26 cellular contexts compared by ENCODE assay signal in the genomic region with DNA sequence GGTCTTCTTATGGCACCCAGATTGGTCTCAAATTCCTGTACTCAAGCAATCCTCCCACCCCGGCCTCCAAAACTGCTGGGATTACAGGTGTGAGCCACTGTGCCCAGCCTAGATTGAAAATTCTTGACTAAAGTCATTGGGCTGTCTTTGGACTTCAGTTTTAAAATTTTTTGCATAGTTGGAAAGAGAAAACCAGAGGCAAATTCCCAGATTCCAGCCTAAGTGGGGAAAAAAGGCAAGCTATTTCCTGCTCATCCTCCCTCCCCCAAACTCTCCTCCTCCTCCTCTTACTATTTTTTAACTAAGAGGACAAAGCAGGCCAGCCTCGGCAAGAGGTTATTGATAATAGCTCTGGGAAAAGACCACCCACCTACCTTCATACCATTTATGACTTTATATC.
"Had no signal": no experiment of that assay in that cellular context is flagged by ENCODE, and none has a peak within 500 bp of the region (broad histone marks: within the 10 kb centered on the region; RNA-seq: fewer than 3 reads in every experiment).

No MANE protein-coding gene starts in this region.

- H3K36me3 Mint-ChIP-seq: naive thymus-derived CD4-positive, alpha-beta T cell; natural killer cell; neural progenitor cell; stimulated activated memory B cell treated with anti-CD40 and anti-IgM and Interleukin-4, amounts not matched to agents 10 μg/mL and 1 μg/mL and 100 μg/mL, for 72 hours; type B pancreatic cell had no signal

- H3K36me3 ChIP-seq: neural progenitor cell, pancreas, prostate gland, right lobe of liver, sigmoid colon, suprapubic skin, tibial nerve, vagina had no signal

- H3K9me3 ChIP-seq: pancreas, prostate gland, right lobe of liver, sigmoid colon, suprapubic skin, testis, tibial nerve, vagina had no signal

- H3K27me3 ChIP-seq: neural progenitor cell, pancreas, right lobe of liver, sigmoid colon, suprapubic skin, testis, vagina had no signal

- H3K4me3 ChIP-seq: neural progenitor cell, pancreas, prostate gland, right lobe of liver, sigmoid colon, suprapubic skin, testis, tibial nerve, vagina had no signal

- H3K27ac ChIP-seq: neural progenitor cell, pancreas, prostate gland, right lobe of liver, sigmoid colon, suprapubic skin, testis, tibial nerve, vagina had no signal

- H3K4me1 ChIP-seq: neural progenitor cell, pancreas, prostate gland, right lobe of liver, sigmoid colon, suprapubic skin, testis, tibial nerve, vagina had no signal

- H3K27me3 Mint-ChIP-seq: stimulated activated memory B cell treated with anti-CD40 and anti-IgM and Interleukin-4, amounts not matched to agents 10 μg/mL and 1 μg/mL and 100 μg/mL, for 72 hours; type B pancreatic cell had no signal

- H3K4me3 Mint-ChIP-seq: naive thymus-derived CD4-positive, alpha-beta T cell; natural killer cell; nephron; neural progenitor cell; stimulated activated memory B cell treated with anti-CD40 and anti-IgM and Interleukin-4, amounts not matched to agents 10 μg/mL and 1 μg/mL and 100 μg/mL, for 72 hours; stimulated activated naive CD8-positive, alpha-beta T cell treated with anti-CD3 and anti-CD28 coated beads, Interleukin-15, amount 100 ng/mL, for 72 hours; type B pancreatic cell had no signal

- H3K4me2 ChIP-seq: neural progenitor cell had no signal

- H3K27ac Mint-ChIP-seq: natural killer cell; nephron; stimulated activated memory B cell treated with anti-CD40 and anti-IgM and Interleukin-4, amounts not matched to agents 10 μg/mL and 1 μg/mL and 100 μg/mL, for 72 hours; stimulated activated naive CD8-positive, alpha-beta T cell treated with anti-CD3 and anti-CD28 coated beads, Interleukin-15, amount 100 ng/mL, for 72 hours; type B pancreatic cell had no signal

- H3K4me1 Mint-ChIP-seq: naive thymus-derived CD4-positive, alpha-beta T cell; natural killer cell; nephron; neural progenitor cell; stimulated activated memory B cell treated with anti-CD40 and anti-IgM and Interleukin-4, amounts not matched to agents 10 μg/mL and 1 μg/mL and 100 μg/mL, for 72 hours; stimulated activated naive CD8-positive, alpha-beta T cell treated with anti-CD3 and anti-CD28 coated beads, Interleukin-15, amount 100 ng/mL, for 72 hours had no signal

- H3K9me3 Mint-ChIP-seq: naive thymus-derived CD4-positive, alpha-beta T cell; natural killer cell; nephron; neural progenitor cell; stimulated activated memory B cell treated with anti-CD40 and anti-IgM and Interleukin-4, amounts not matched to agents 10 μg/mL and 1 μg/mL and 100 μg/mL, for 72 hours; stimulated activated naive CD8-positive, alpha-beta T cell treated with anti-CD3 and anti-CD28 coated beads, Interleukin-15, amount 100 ng/mL, for 72 hours had no signal

- H2AFZ ChIP-seq: neural progenitor cell had no signal

- ATAC-seq: naive thymus-derived CD4-positive, alpha-beta T cell; natural killer cell; pancreas; right cardiac atrium; right lobe of liver; stimulated activated memory B cell treated with anti-CD40 and anti-IgM and Interleukin-4, amounts not matched to agents 10 μg/mL and 1 μg/mL and 100 μg/mL, for 72 hours; stimulated activated naive CD8-positive, alpha-beta T cell treated with anti-CD3 and anti-CD28 coated beads, Interleukin-15, amount 100 ng/mL, for 72 hours; stimulated activated naive CD8-positive, alpha-beta T cell treated with anti-CD3 and anti-CD28 coated beads, Interleukin-15, Interleukin-2, amounts not matched to agents 100 U/mL and 50 U/mL, for 24 hours had no signal

- DNase-seq: naive thymus-derived CD4-positive, alpha-beta T cell; natural killer cell; occipital lobe; pancreas; right cardiac atrium; right lobe of liver; sigmoid colon; small intestine; stimulated activated CD4-positive, alpha-beta T cell treated with anti-CD3 and anti-CD28 coated beads, Interleukin-15, amount 100 ng/mL, for 24 hours; stimulated activated CD4-positive, alpha-beta T cell treated with anti-CD3 and anti-CD28 coated beads, Interleukin-2, amount 100 ng/mL, for 24 hours; stimulated activated CD4-positive, alpha-beta T cell treated with anti-CD3 and anti-CD28 coated beads, Interleukin-2, amount 100 ng/mL, for 48 hours; stimulated activated CD4-positive, alpha-beta T cell treated with anti-CD3 and anti-CD28 coated beads, Interleukin-4, amount 100 ng/mL, for 4 hours; stimulated activated CD8-positive, alpha-beta memory T cell treated with anti-CD3 and anti-CD28 coated beads, Interleukin-4, amount 100 ng/mL, for 48 hours; stimulated activated naive CD4-positive, alpha-beta T cell; stimulated activated naive CD8-positive, alpha-beta T cell treated with anti-CD3 and anti-CD28 coated beads, Interleukin-15, amount 100 ng/mL, for 72 hours; stimulated activated naive CD8-positive, alpha-beta T cell treated with anti-CD3 and anti-CD28 coated beads, Interleukin-15, Interleukin-2, amounts not matched to agents 100 U/mL and 50 U/mL, for 24 hours; substantia nigra; testis had no signal
